ENCODE assay signal across 18 cellular contexts in the genomic region with DNA sequence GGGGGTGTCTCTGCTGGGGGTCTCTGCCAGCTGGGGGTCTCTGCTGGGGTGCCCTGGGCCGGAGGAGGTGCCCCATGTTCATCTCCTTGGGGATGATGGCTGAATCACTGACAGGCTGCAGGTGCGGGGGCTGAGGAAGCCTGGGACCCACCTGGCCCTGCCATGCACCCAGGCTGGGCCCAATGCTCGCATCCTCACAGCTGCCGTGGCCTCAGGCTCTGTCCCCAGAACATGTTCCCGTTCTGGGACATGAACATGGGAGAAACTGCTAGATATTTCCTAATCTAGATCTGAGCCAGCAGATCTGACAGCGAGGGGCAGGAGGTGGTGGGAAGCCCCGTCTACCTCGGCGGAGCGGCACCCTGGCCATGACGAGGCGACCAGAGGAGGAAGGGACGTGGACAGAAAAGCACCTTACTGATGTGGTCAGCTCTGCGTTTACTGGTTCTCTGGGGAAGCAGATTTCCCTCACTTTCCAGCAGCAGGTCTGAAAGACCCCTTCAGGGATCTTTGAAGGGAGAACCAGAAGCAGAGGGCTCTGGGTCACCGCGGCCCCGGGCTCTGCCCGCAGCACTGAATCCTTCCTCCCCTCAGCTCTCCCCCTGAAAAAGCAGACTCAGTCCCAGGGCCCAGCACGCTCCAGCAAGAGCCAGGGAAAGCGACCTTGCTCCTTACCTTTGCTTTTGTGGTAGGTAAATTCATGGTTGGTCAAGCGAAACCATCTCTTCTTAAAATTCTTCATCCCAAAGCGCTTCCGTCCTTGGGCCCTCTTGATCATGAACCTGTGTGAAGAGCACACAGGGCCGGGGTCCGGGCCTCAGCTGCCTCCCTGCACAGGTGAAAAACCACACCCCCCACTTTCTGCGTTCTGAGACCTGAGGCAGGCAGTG.
"Had no signal": no experiment of that assay in that cellular context is flagged by ENCODE, and none has a peak within 500 bp of the region (broad histone marks: within the 10 kb centered on the region; RNA-seq: fewer than 3 reads in every experiment).

No MANE protein-coding gene starts in this region.

- H3K27me3 ChIP-seq: body of pancreas, gastrocnemius medialis, heart right ventricle, upper lobe of left lung had no signal

- H3K4me1 Mint-ChIP-seq: activated CD4-positive, alpha-beta T cell treated with anti-CD3 and anti-CD28 coated beads for 36 hours; activated naive CD4-positive, alpha-beta T cell treated with anti-CD3 and anti-CD28 coated beads, Interleukin-2, amount 10 ng/mL, durations not matched to agents 7 days and 5 days had no signal

- H3K9me3 ChIP-seq: body of pancreas, gastrocnemius medialis, heart right ventricle, upper lobe of left lung had no signal

- H3K27ac ChIP-seq: body of pancreas, epithelial cell of prostate, gastrocnemius medialis, upper lobe of left lung, VCaP had no signal

- DNase-seq: activated CD4-positive, alpha-beta T cell treated with anti-CD3 and anti-CD28 coated beads for 36 hours; activated CD8-positive, alpha-beta memory T cell treated with anti-CD3 and anti-CD28 coated beads, Interleukin-2, amount 50 U/mL, for 48 hours; activated CD8-positive, alpha-beta T cell treated with anti-CD3 and anti-CD28 coated beads for 36 hours; activated naive CD4-positive, alpha-beta T cell treated with anti-CD3 and anti-CD28 coated beads, Interleukin-2, amount 10 ng/mL, durations not matched to agents 7 days and 5 days; amniotic stem cell; body of pancreas; effector memory CD8-positive, alpha-beta T cell; gastrocnemius medialis; islet precursor cell; stimulated activated naive CD4-positive, alpha-beta T cell treated with Interleukin-2 at 50 U/mL for 16 hours; T1000 had no signal

- H3K9me3 Mint-ChIP-seq: activated CD8-positive, alpha-beta T cell treated with anti-CD3 and anti-CD28 coated beads for 36 hours; activated naive CD4-positive, alpha-beta T cell treated with anti-CD3 and anti-CD28 coated beads, Interleukin-2, amount 10 ng/mL, durations not matched to agents 7 days and 5 days; dendritic cell treated with granulocyte-macrophage colony-stimulating factor and Interleukin-4, amounts not matched to agents 40 ng/mL and 50 ng/mL, for 4 days; effector memory CD8-positive, alpha-beta T cell had no signal

- H3K4me3 Mint-ChIP-seq: activated CD4-positive, alpha-beta T cell treated with anti-CD3 and anti-CD28 coated beads for 36 hours; activated CD8-positive, alpha-beta T cell treated with anti-CD3 and anti-CD28 coated beads for 36 hours; activated naive CD4-positive, alpha-beta T cell treated with anti-CD3 and anti-CD28 coated beads, Interleukin-2, amount 10 ng/mL, durations not matched to agents 7 days and 5 days; dendritic cell treated with granulocyte-macrophage colony-stimulating factor and Interleukin-4, amounts not matched to agents 40 ng/mL and 50 ng/mL, for 4 days; effector memory CD8-positive, alpha-beta T cell had no signal

- H3K27me3 Mint-ChIP-seq: activated CD4-positive, alpha-beta T cell treated with anti-CD3 and anti-CD28 coated beads for 36 hours; activated CD8-positive, alpha-beta T cell treated with anti-CD3 and anti-CD28 coated beads for 36 hours; activated naive CD4-positive, alpha-beta T cell treated with anti-CD3 and anti-CD28 coated beads, Interleukin-2, amount 10 ng/mL, durations not matched to agents 7 days and 5 days; dendritic cell treated with granulocyte-macrophage colony-stimulating factor and Interleukin-4, amounts not matched to agents 40 ng/mL and 50 ng/mL, for 4 days; effector memory CD8-positive, alpha-beta T cell; progenitor cell of endocrine pancreas had no signal

- ATAC-seq: activated CD4-positive, alpha-beta T cell treated with anti-CD3 and anti-CD28 coated beads for 36 hours; activated CD8-positive, alpha-beta T cell treated with anti-CD3 and anti-CD28 coated beads for 36 hours; body of pancreas; effector memory CD8-positive, alpha-beta T cell; gastrocnemius medialis; sciatic nerve had no signal

- H3K27ac Mint-ChIP-seq: activated CD4-positive, alpha-beta T cell treated with anti-CD3 and anti-CD28 coated beads for 36 hours; activated CD8-positive, alpha-beta T cell treated with anti-CD3 and anti-CD28 coated beads for 36 hours; activated naive CD4-positive, alpha-beta T cell treated with anti-CD3 and anti-CD28 coated beads, Interleukin-2, amount 10 ng/mL, durations not matched to agents 7 days and 5 days; dendritic cell treated with granulocyte-macrophage colony-stimulating factor and Interleukin-4, amounts not matched to agents 40 ng/mL and 50 ng/mL, for 4 days; progenitor cell of endocrine pancreas had no signal

- H3K4me3 ChIP-seq: body of pancreas, gastrocnemius medialis, heart right ventricle, upper lobe of left lung had no signal

- H3K4me1 ChIP-seq: body of pancreas had no signal
